28 cellular contexts compared by ENCODE assay signal in the genomic region with DNA sequence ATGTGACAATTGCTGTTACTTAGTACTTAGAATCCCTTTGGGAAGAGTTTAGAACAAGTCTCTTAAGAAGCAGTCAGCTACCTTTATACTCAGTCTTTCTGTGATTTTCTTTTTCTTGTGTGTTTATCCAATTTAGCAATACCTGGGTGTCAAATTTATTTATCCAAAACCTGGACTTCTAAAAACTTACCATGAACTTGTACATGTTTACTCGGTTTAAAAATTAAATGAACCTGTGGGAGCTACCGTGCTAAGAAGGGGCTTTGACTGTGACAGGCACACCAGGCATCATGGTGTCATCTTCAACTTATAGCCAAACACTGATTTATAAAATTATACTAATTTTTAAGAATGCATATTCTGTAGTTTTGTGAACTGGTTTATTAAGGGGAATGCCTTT.
"Had no signal": no experiment of that assay in that cellular context is flagged by ENCODE, and none has a peak within 500 bp of the region (broad histone marks: within the 10 kb centered on the region; RNA-seq: fewer than 3 reads in every experiment).

No MANE protein-coding gene starts in this region.

- H3K4me1 ChIP-seq: colonic mucosa, esophagus muscularis mucosa, esophagus squamous epithelium, foreskin keratinocyte, gastrocnemius medialis, gastroesophageal sphincter had no signal

- DNase-seq: colonic mucosa; cortex of kidney; dermis blood vessel endothelial cell; dorsolateral prefrontal cortex; effector CD4-positive, alpha-beta T cell; effector CD8-positive, alpha-beta T cell; effector memory CD4-positive, alpha-beta T cell; effector memory CD8-positive, alpha-beta T cell; endodermal cell; erythroblast; esophagus squamous epithelium; foreskin fibroblast; foreskin keratinocyte; foreskin melanocyte; gastrocnemius medialis; glutamatergic neuron; head of caudate nucleus; heart left ventricle; heart right ventricle had no signal

- H3K4me3 ChIP-seq: colonic mucosa, coronary artery, dorsolateral prefrontal cortex, esophagus muscularis mucosa, esophagus squamous epithelium, gastrocnemius medialis, gastroesophageal sphincter, heart left ventricle, heart right ventricle had no signal

- H3K27ac ChIP-seq: colonic mucosa, coronary artery, dorsolateral prefrontal cortex, epithelial cell of prostate, esophagus muscularis mucosa, esophagus squamous epithelium, foreskin keratinocyte, gastrocnemius medialis, gastroesophageal sphincter, heart left ventricle, heart right ventricle had no signal

- ATAC-seq: effector memory CD8-positive, alpha-beta T cell; esophagus mucosa; foreskin keratinocyte; gastrocnemius medialis; gastroesophageal sphincter; heart left ventricle; heart right ventricle had no signal

- H3K9me3 ChIP-seq: colonic mucosa, esophagus muscularis mucosa, esophagus squamous epithelium, gastrocnemius medialis, gastroesophageal sphincter, heart left ventricle, heart right ventricle had no signal

- FAIRE-seq: colon, endometrium, endothelial cell of umbilical vein, frontal cortex had no signal

- H3K27me3 ChIP-seq: colonic mucosa, dorsolateral prefrontal cortex, esophagus muscularis mucosa, esophagus squamous epithelium, foreskin keratinocyte, gastrocnemius medialis, gastroesophageal sphincter, heart left ventricle, heart right ventricle had no signal

- H3K36me3 ChIP-seq: colonic mucosa, esophagus muscularis mucosa, esophagus squamous epithelium, gastrocnemius medialis, gastroesophageal sphincter, heart left ventricle, heart right ventricle had no signal
